Comparison of ENCODE assay signal across 8 cellular contexts in the genomic region with DNA sequence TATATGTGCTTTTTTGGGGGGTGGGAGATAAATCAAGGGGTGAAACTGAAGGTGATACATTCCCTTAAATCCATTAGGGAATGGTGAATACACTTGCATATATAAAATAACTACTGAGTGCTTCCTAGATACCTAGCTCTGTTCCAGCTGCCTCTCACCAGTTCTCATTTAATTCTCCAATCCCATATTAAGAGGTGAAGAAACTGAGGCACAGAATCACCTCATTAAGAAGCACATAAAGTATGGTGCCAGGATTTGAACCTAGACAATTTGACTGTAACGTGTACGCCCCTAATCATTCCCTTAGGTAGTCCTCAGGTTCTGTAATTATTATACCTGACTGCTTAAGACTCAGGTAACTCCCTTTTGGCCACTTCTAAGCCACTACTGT. TPM values are rescaled to one million over a fixed set of nuclear protein-coding genes. Genes with fewer than 3 reads are reported as not detected.
A peak's percentile ranks its signal among the peaks of the same experiment; 100 is the strongest.
DNase-seq lines count a peak whose midpoint lies in the region; ATAC-seq, FAIRE-seq and TF ChIP-seq lines count a peak whose summit lies in the region.

No MANE protein-coding gene starts in this region.

- no peaks in the 10 kb centered on the region for H3K9me3 Mint-ChIP-seq in activated naive CD4-positive, alpha-beta T cell treated with anti-CD3 and anti-CD28 coated beads, Interleukin-2, amount 10 ng/mL, durations not matched to agents 7 days and 5 days
- no peaks in the 10 kb centered on the region for H3K9me3 Mint-ChIP-seq in astrocyte (ENCODE audit: unreplicated experiment)

- ATAC-seq in lower lobe of right lung, result no peak
- ATAC-seq in mucosa of descending colon, result no peak

- H3K27me3 ChIP-seq in astrocyte (ENCODE audit: insufficient read depth, low read length), result no peaks in the 10 kb centered on the region
- no peaks in the 10 kb centered on the region for H3K27me3 ChIP-seq in lower lobe of right lung (ENCODE audit: low read depth)
- no peaks in the 10 kb centered on the region for H3K27me3 ChIP-seq in tibial nerve

- peak overlapping the region; percentile 99 for H3K9ac ChIP-seq in astrocyte (ENCODE audit: low read length)

- peak overlapping the region; percentile 82 for H3K4me3 Mint-ChIP-seq in activated naive CD4-positive, alpha-beta T cell treated with anti-CD3 and anti-CD28 coated beads, Interleukin-2, amount 10 ng/mL, durations not matched to agents 7 days and 5 days
- peak overlapping the region; percentile 91 for H3K4me3 Mint-ChIP-seq in astrocyte (ENCODE audit: unreplicated experiment)

- DNase-seq in activated naive CD4-positive, alpha-beta T cell treated with anti-CD3 and anti-CD28 coated beads, Interleukin-2, amount 10 ng/mL, durations not matched to agents 7 days and 5 days, result no peak
- no peak for DNase-seq in activated naive CD4-positive, alpha-beta T cell treated with anti-CD3 and anti-CD28 coated beads, Interleukin-2, amount 50 U/mL, for 16 hours
- no peak for DNase-seq in astrocyte (ENCODE audit: low read depth)
- no peak for DNase-seq in lower lobe of right lung
- no peak for DNase-seq in tibial nerve (ENCODE audit: low spot score in 2 of 2)
- DNase-seq in KBM-7, result no peak
- DNase-seq in mucosa of descending colon, result no peak
- no peak for DNase-seq in posterior vena cava (ENCODE audit: low spot score)

- H3K9me3 ChIP-seq in astrocyte (ENCODE audit: insufficient read depth, low read depth, low read length) (no peaks in the 10 kb centered on the region), lower lobe of right lung (no peaks in the 10 kb centered on the region), tibial nerve (no peaks in the 10 kb centered on the region), mucosa of descending colon (no peaks in the 10 kb centered on the region)

- TF ChIP-seq CTCF in astrocyte (IDR thresholded peaks at IDR 0.05; ENCODE audit: insufficient read depth, low read depth, low read length) (no peak), lower lobe of right lung (IDR thresholded peaks at IDR 0.05) (no peak), tibial nerve (IDR thresholded peaks at IDR 0.05) (no peak), mucosa of descending colon (IDR thresholded peaks at IDR 0.05) (no peak)

- H3K4me3 ChIP-seq in astrocyte (ENCODE audit: insufficient read depth, low read depth, low read length) (peak overlapping the region; percentile 75), lower lobe of right lung (peak overlapping the region; percentile 75), tibial nerve (peak overlapping the region; percentile 40 to 87 (median 70)), mucosa of descending colon (no peak overlapping the region)

- peak overlapping the region; percentile 93 for H3K4me2 ChIP-seq in astrocyte (ENCODE audit: low read length)

- H3K27me3 Mint-ChIP-seq in activated naive CD4-positive, alpha-beta T cell treated with anti-CD3 and anti-CD28 coated beads, Interleukin-2, amount 10 ng/mL, durations not matched to agents 7 days and 5 days, result peaks cover 15% of the 10 kb centered on the region
- H3K27me3 Mint-ChIP-seq in astrocyte (ENCODE audit: low read depth, unreplicated experiment), result no peaks in the 10 kb centered on the region

- peaks cover 29% of the 10 kb centered on the region for H3K4me1 ChIP-seq in astrocyte (ENCODE audit: insufficient read depth, low read length)
- H3K4me1 ChIP-seq in lower lobe of right lung, result peaks cover 25% of the 10 kb centered on the region
- peaks cover 0 to 28% (median 14%) of the 10 kb centered on the region in 4 donors for H3K4me1 ChIP-seq in tibial nerve
- H3K4me1 ChIP-seq in mucosa of descending colon (ENCODE audit: low read depth), result peaks cover 9% of the 10 kb centered on the region

- in situ Hi-C loops in KBM-7 (cut with MboI; ENCODE audit: low pct_unique_long_range_greater_than_20kb, low sequenced_read_pairs), result no loop called here

- H3K27ac ChIP-seq in astrocyte (ENCODE audit: low read depth, low read length) (peak overlapping the region; percentile 100), lower lobe of right lung (peak overlapping the region; percentile 99), tibial nerve (peak overlapping the region; percentile 85 to 99 (median 98))

- FAIRE-seq in astrocyte (lab: Jason Lieb, UNC), result no peak

- H3K27ac Mint-ChIP-seq in activated naive CD4-positive, alpha-beta T cell treated with anti-CD3 and anti-CD28 coated beads, Interleukin-2, amount 10 ng/mL, durations not matched to agents 7 days and 5 days, result peak overlapping the region; percentile 98
- H3K27ac Mint-ChIP-seq in astrocyte (ENCODE audit: unreplicated experiment), result peak overlapping the region; percentile 99

- H3K4me1 Mint-ChIP-seq in activated naive CD4-positive, alpha-beta T cell treated with anti-CD3 and anti-CD28 coated beads, Interleukin-2, amount 10 ng/mL, durations not matched to agents 7 days and 5 days, result peaks cover 39% of the 10 kb centered on the region
- peaks cover 22% of the 10 kb centered on the region for H3K4me1 Mint-ChIP-seq in astrocyte (ENCODE audit: low read depth, unreplicated experiment)

- no peaks in the 10 kb centered on the region for H3K79me2 ChIP-seq in astrocyte (ENCODE audit: insufficient read depth, low read length)

- intact Hi-C loops in lower lobe of right lung (cut with DNase I) (no loop called here), mucosa of descending colon (cut with DNase I, micrococcal nuclease) (loop anchor here in 1 of 2 donors (5.0 kb wide), 1 partner anchor 233 kb away; no protein-coding TSS in a partner anchor), posterior vena cava (cut with DNase I) (loop anchor here in 1 of 2 donors (10.0 kb wide), 1 partner anchor 216 kb away; no protein-coding TSS in a partner anchor)

- no peak for TF ChIP-seq POLR2A in tibial nerve (IDR thresholded peaks at IDR 0.05)

- H3K36me3 ChIP-seq in astrocyte (ENCODE audit: insufficient read depth, low read length) (no peaks in the 10 kb centered on the region), lower lobe of right lung (peaks cover 4% of the 10 kb centered on the region), tibial nerve (peaks cover 0 to 6% (median 0%) of the 10 kb centered on the region in 3 donors), mucosa of descending colon (ENCODE audit: low read depth) (no peaks in the 10 kb centered on the region)

- CTCF ChIA-PET in activated naive CD4-positive, alpha-beta T cell treated with anti-CD3 and anti-CD28 coated beads, Interleukin-2, amount 10 ng/mL, durations not matched to agents 7 days and 5 days (lab: Charles Lee), result interaction anchor here (0.5 to 8.4 kb wide), 7 partner anchors 92 to 407 kb away, joined by 3 to 76 read pairs (median 3); no protein-coding TSS in a partner anchor

- peaks cover 10% of the 10 kb centered on the region for H3K36me3 Mint-ChIP-seq in activated naive CD4-positive, alpha-beta T cell treated with anti-CD3 and anti-CD28 coated beads, Interleukin-2, amount 10 ng/mL, durations not matched to agents 7 days and 5 days
- no peaks in the 10 kb centered on the region for H3K36me3 Mint-ChIP-seq in astrocyte (ENCODE audit: low read depth, unreplicated experiment)

- H2AFZ ChIP-seq in astrocyte (ENCODE audit: low read depth, low read length), result peak overlapping the region; percentile 73

- WGBS in tibial nerve, 2 donors, result 37 to 50% methylated on average over 2 of the region's 2 CpGs

- TF ChIP-seq EP300 in tibial nerve (IDR thresholded peaks at IDR 0.05), result no peak

- H4K20me1 ChIP-seq in astrocyte (ENCODE audit: insufficient read depth, low read length), result no peaks in the 10 kb centered on the region

RNA-seq across cellular contexts. Expression of gene SFR1, which starts 1.5 kb away (rescaled TPM):
- total RNA-seq in astrocyte, result 3.6 and 4.4 TPM in 2 replicates
- 7.4 TPM for total RNA-seq in lower lobe of right lung
- 10 to 100 TPM in 2 of 4 donors, 1 to 10 TPM in 2; 4.7 to 26.2 (median 8.4) TPM for total RNA-seq in tibial nerve
- 1 to 10 TPM; 5.7 to 8.6 (median 5.8) TPM for total RNA-seq in mucosa of descending colon
- 1 to 10 TPM; 7.6 to 9.2 TPM for total RNA-seq in posterior vena cava

RNA-seq across cellular contexts. Expression of gene COL17A1, which starts 34.8 kb away (rescaled TPM):
- total RNA-seq in astrocyte (2.6 and 10.1 TPM in 2 replicates), lower lobe of right lung (0.32 TPM), tibial nerve (under 1 TPM in 3 of 4 donors, not detected in 1; under 0.01 to 0.59 (median 0.22) TPM), mucosa of descending colon (100 to 1,000 TPM in 2 of 3 donors, 10 to 100 TPM in 1; 95.1 to 284 (median 119) TPM), posterior vena cava (under 1 TPM; 0.48 to 0.88 TPM)
